8 cellular contexts compared by ENCODE assay signal in genomic region chr16:66948034-66948821, GRCh38. TPM values are rescaled to one million over a fixed set of nuclear protein-coding genes. Genes with fewer than 3 reads are reported as not detected.
DNase-seq lines count a peak whose midpoint lies in the region; ATAC-seq and TF ChIP-seq lines count a peak whose summit lies in the region.

No MANE protein-coding gene starts in this region.

- CTCF ChIA-PET in CD8-positive, alpha-beta T cell (lab: Charles Lee), result interaction anchor here (0.7 to 1.5 kb wide), 5 partner anchors 7 to 254 kb away, joined by 3 to 4 read pairs (median 3); no protein-coding TSS in a partner anchor
- CTCF ChIA-PET in PC-3 (lab: Charles Lee), result no interaction called here

- POLR2A ChIA-PET in CD8-positive, alpha-beta T cell (lab: Charles Lee), result interaction anchor here (0.6 kb wide), 1 partner anchor 237 kb away, joined by 3 read pairs; no protein-coding TSS in a partner anchor
- POLR2A ChIA-PET in PC-3 (lab: Charles Lee; ENCODE audit: unreplicated experiment), result no interaction called here

- no peak overlapping the region for H3K27ac ChIP-seq in CD8-positive, alpha-beta T cell (ENCODE audit: low read depth, low read length)
- H3K27ac ChIP-seq in PC-3 (ENCODE audit: low read length) (no peak overlapping the region), epithelial cell of prostate (peak overlapping the region; percentile 58)

- H3K4me2 ChIP-seq in PC-3 (ENCODE audit: low read length), result peak overlapping the region; percentile 92

- peak overlapping the region; percentile 89 for H3K4me3 Mint-ChIP-seq in CD8-positive, alpha-beta T cell

- BruUV-seq in PC-3 (replicated peaks; lab: Mats Ljungman, UMichigan), result no TSS peak

- H4K20me1 ChIP-seq in PC-3 (ENCODE audit: low read length), result no peaks in the 10 kb centered on the region

- H2AFZ ChIP-seq in PC-3 (ENCODE audit: low read length), result peak overlapping the region; percentile 87

- peaks cover 7% of the 10 kb centered on the region for H3K36me3 Mint-ChIP-seq in CD8-positive, alpha-beta T cell

- H3K79me2 ChIP-seq in PC-3 (ENCODE audit: low read length), result no peaks in the 10 kb centered on the region

- no peak overlapping the region for H3K27ac Mint-ChIP-seq in CD8-positive, alpha-beta T cell

- H3K9me3 ChIP-seq in CD8-positive, alpha-beta T cell (ENCODE audit: low read length), result no peaks in the 10 kb centered on the region
- no peaks in the 10 kb centered on the region for H3K9me3 ChIP-seq in PC-3 (ENCODE audit: low read length)

- H3K4me1 Mint-ChIP-seq in CD8-positive, alpha-beta T cell (ENCODE audit: low read depth), result peaks cover 19% of the 10 kb centered on the region

- ATAC-seq in CD8-positive, alpha-beta T cell, result no peak
- ATAC-seq in PC-3, result peak; percentile 40
- ATAC-seq in omental fat pad (ENCODE audit: low FRiP score), result peak; percentile 71
- no peak for ATAC-seq in GM21360 (IDR thresholded peaks at IDR 0.05; ENCODE audit: unreplicated experiment)
- ATAC-seq in GM21737 (IDR thresholded peaks at IDR 0.05; ENCODE audit: unreplicated experiment), result no peak
- ATAC-seq in GM18909 (IDR thresholded peaks at IDR 0.05; ENCODE audit: poor library complexity, unreplicated experiment), result no peak

- no peaks in the 10 kb centered on the region for H3K27me3 ChIP-seq in CD8-positive, alpha-beta T cell (ENCODE audit: insufficient read depth, low read length)
- H3K27me3 ChIP-seq in PC-3 (ENCODE audit: low read length), result no peaks in the 10 kb centered on the region

- H3K9me3 Mint-ChIP-seq in CD8-positive, alpha-beta T cell, result no peaks in the 10 kb centered on the region

- H3K4me1 ChIP-seq in CD8-positive, alpha-beta T cell (ENCODE audit: insufficient read depth, low read length), result peaks cover 17% of the 10 kb centered on the region
- peaks cover 4% of the 10 kb centered on the region; the same call in 1 of the 2 replicates for H3K4me1 ChIP-seq in PC-3 (ENCODE audit: insufficient read depth, low read length)

- H3K9me2 ChIP-seq in PC-3 (replicated peaks; ENCODE audit: low read length), result no peaks in the 10 kb centered on the region

- peaks cover 27% of the 10 kb centered on the region for H3K27me3 Mint-ChIP-seq in CD8-positive, alpha-beta T cell (ENCODE audit: low read depth)

- DNase-seq in CD8-positive, alpha-beta T cell, result peak in 1 of 7 experiments; percentile 13
- no peak for DNase-seq in PC-3
- no peak for DNase-seq in epithelial cell of prostate (ENCODE audit: low read depth, low spot score)
- no peak for DNase-seq in omental fat pad (ENCODE audit: low spot score)
- no peak for DNase-seq in central memory CD4-positive, alpha-beta T cell

- H3K4me3 ChIP-seq in CD8-positive, alpha-beta T cell (ENCODE audit: low read depth, low read length), result peak overlapping the region; percentile 65
- H3K4me3 ChIP-seq in PC-3 (ENCODE audit: low read length), result peak overlapping the region; percentile 68

- TF ChIP-seq CTCF in CD8-positive, alpha-beta T cell (IDR thresholded peaks at IDR 0.05), result no peak
- TF ChIP-seq CTCF in PC-3 (conservative IDR thresholded peaks at IDR 0.05; ENCODE audit: low read depth, low read length) (no peak), omental fat pad (IDR thresholded peaks at IDR 0.05) (no peak)

- intact Hi-C loops in CD8-positive, alpha-beta T cell (cut with DNase I, micrococcal nuclease), result no loop called here
- intact Hi-C loops in PC-3 (cut with micrococcal nuclease), result no loop called here

- no peak overlapping the region for H3K9ac ChIP-seq in PC-3 (ENCODE audit: low read length)

- no peaks in the 10 kb centered on the region for H3F3A ChIP-seq in PC-3 (ENCODE audit: low read length, unreplicated experiment)

- H3K36me3 ChIP-seq in CD8-positive, alpha-beta T cell (ENCODE audit: insufficient read depth, low read length), result peaks cover 4% of the 10 kb centered on the region
- no peaks in the 10 kb centered on the region for H3K36me3 ChIP-seq in PC-3 (ENCODE audit: low read depth, low read length)

RNA-seq across cellular contexts. Expression of gene CES3, which starts 12.8 kb away (rescaled TPM):
- 1 to 10 TPM in 1 of 2 experiments, under 1 TPM in 1; 0.71 to 1.2 TPM for total RNA-seq in CD8-positive, alpha-beta T cell
- total RNA-seq in PC-3 (2014; rRNA removed) (0.26 and 0.58 TPM in 2 replicates), omental fat pad (1 to 10 TPM in 1 of 4 donors, under 1 TPM in 3; 0.31 to 1.6 (median 0.84) TPM)

RNA-seq across cellular contexts. Expression of gene CES2, which starts 12.9 kb away (rescaled TPM):
- total RNA-seq in CD8-positive, alpha-beta T cell, result 10 to 100 TPM; 62.9 to 67.0 TPM
- total RNA-seq in PC-3 (2014; rRNA removed) (15.3 and 15.8 TPM in 2 replicates), omental fat pad (10 to 100 TPM; 25.1 to 34.3 (median 28.1) TPM)

RNA-seq across cellular contexts. Expression of gene CIAO2B, which starts 14.0 kb away (rescaled TPM):
- total RNA-seq in CD8-positive, alpha-beta T cell, result 10 to 100 TPM; 55.0 to 58.2 TPM
- total RNA-seq in PC-3 (2014; rRNA removed) (147 and 172 TPM in 2 replicates), omental fat pad (10 to 100 TPM; 50.4 to 86.8 (median 70.4) TPM)

RNA-seq across cellular contexts. Expression of gene RRAD, which starts 22.9 kb away (rescaled TPM):
- total RNA-seq in CD8-positive, alpha-beta T cell, result under 1 TPM; 0.67 to 0.76 TPM
- total RNA-seq in PC-3 (2014; rRNA removed) (1.2 and 2.8 TPM in 2 replicates), omental fat pad (10 to 100 TPM in 3 of 4 donors, 1 to 10 TPM in 1; 3.8 to 21.0 (median 11.9) TPM)

RNA-seq across cellular contexts. Expression of gene CDH16, which starts 29.5 kb away (rescaled TPM):
- not detected for total RNA-seq in CD8-positive, alpha-beta T cell
- total RNA-seq in PC-3 (2014; rRNA removed) (not detected in 2 replicates), omental fat pad (not detected)

Comparison
In these comparisons a context has a peak if more than half of its experiments do, and no peak if none do; other contexts are left out.
1. ATAC-seq: peak in PC-3 (single experiment) and omental fat pad (single experiment); none in CD8-positive, alpha-beta T cell (single experiment), GM21360 (single experiment), GM21737 (single experiment) and GM18909 (single experiment).